ENCODE assay signal across 8 cellular contexts in genomic region chrX:78103001-78103634, GRCh38. TPM values are rescaled to one million over a fixed set of nuclear protein-coding genes. Genes with fewer than 3 reads are reported as not detected.
DNase-seq lines count a peak whose midpoint lies in the region; ATAC-seq, FAIRE-seq and TF ChIP-seq lines count a peak whose summit lies in the region.

No MANE protein-coding gene starts in this region.

- CTCF ChIA-PET in SK-N-SH (lab: Yijun Ruan, JAX) = interaction anchor here (1.3 kb wide), 1 partner anchor 17 kb away, joined by 4 read pairs; no protein-coding TSS in a partner anchor

- H3K79me2 ChIP-seq in SK-N-SH (ENCODE audit: insufficient read depth) = peaks cover 41% of the 10 kb centered on the region

- no peaks in the 10 kb centered on the region for H3K9me3 Mint-ChIP-seq in activated naive CD8-positive, alpha-beta T cell treated with anti-CD3 and anti-CD28 coated beads, Interleukin-2, amount 10 ng/mL, durations not matched to agents 7 days and 5 days

- H3K9me3 ChIP-seq in SK-N-SH = no peaks in the 10 kb centered on the region
- no peaks in the 10 kb centered on the region for H3K9me3 ChIP-seq in kidney (ENCODE audit: control insufficient read depth in 1 of 2, low read length in 2 of 2)
- no peaks in the 10 kb centered on the region for H3K9me3 ChIP-seq in stomach smooth muscle (ENCODE audit: control insufficient read depth in 2 of 2, low read length in 2 of 2)

- H3K27ac ChIP-seq in SK-N-SH (ENCODE audit: low read depth in 2 of 2, low read length in 1 of 2) (peak overlapping the region; percentile 83 to 91), kidney (ENCODE audit: low read depth in 2 of 2, low read length in 2 of 2) (peak overlapping the region; percentile 88 to 96), stomach smooth muscle (ENCODE audit: low read length) (peak overlapping the region; percentile 93)

- peak overlapping the region; percentile 96 for H3K27ac Mint-ChIP-seq in activated naive CD8-positive, alpha-beta T cell treated with anti-CD3 and anti-CD28 coated beads, Interleukin-2, amount 10 ng/mL, durations not matched to agents 7 days and 5 days

- in situ Hi-C loops in G401 (cut with HindIII; ENCODE audit: low sequenced_read_pairs) = no loop called here

- H2AFZ ChIP-seq in SK-N-SH (ENCODE audit: low read depth) = peak overlapping the region; percentile 78; the same call in 1 of the 2 replicates

- no peaks in the 10 kb centered on the region for H3K27me3 Mint-ChIP-seq in activated naive CD8-positive, alpha-beta T cell treated with anti-CD3 and anti-CD28 coated beads, Interleukin-2, amount 10 ng/mL, durations not matched to agents 7 days and 5 days

- no peak for TF ChIP-seq EP300 in SK-N-SH (IDR thresholded peaks at IDR 0.05; ENCODE audit: borderline replicate concordance in 1 of 2, low read depth in 1 of 2, low read length in 1 of 2)

- H3K4me1 ChIP-seq in SK-N-SH (ENCODE audit: control insufficient read depth in 1 of 2, insufficient read depth in 2 of 2, low read depth in 1 of 2, low read length in 1 of 2) (peaks cover 0 to 9% of the 10 kb centered on the region in 2 experiments; a peak in 1 of 4 replicates), kidney (ENCODE audit: control insufficient read depth in 1 of 2, insufficient read depth in 1 of 2, low read depth in 1 of 2, low read length in 2 of 2) (peaks cover 14 to 18% of the 10 kb centered on the region in 2 donors), stomach smooth muscle (ENCODE audit: control insufficient read depth, insufficient read depth, low read length) (peaks cover 16% of the 10 kb centered on the region)

- H3K4me2 ChIP-seq in SK-N-SH = peak overlapping the region; percentile 54

- TF ChIP-seq CTCF in SK-N-SH (IDR thresholded peaks at IDR 0.05) = no peak
- TF ChIP-seq CTCF in kidney (IDR thresholded peaks at IDR 0.05; ENCODE audit: borderline replicate concordance, extremely low read depth, insufficient read depth) = no peak

- DNase-seq in SK-N-SH (no peak), kidney (no peak), NCI-H1105 treated with DMSO at 0.1 percent for 48 hours (lab: John Stamatoyannopoulos, UW) (no peak), SW 1271 (lab: John Stamatoyannopoulos, UW) (no peak), G401 (ENCODE audit: low spot score) (no peak)
- no peak for DNase-seq in activated naive CD8-positive, alpha-beta T cell treated with anti-CD3 and anti-CD28 coated beads, Interleukin-2, amount 10 ng/mL, durations not matched to agents 7 days and 5 days

- H4K20me1 ChIP-seq in SK-N-SH (ENCODE audit: insufficient read depth) = peaks cover 32% of the 10 kb centered on the region

- no peak for FAIRE-seq in kidney (lab: Jason Lieb, UNC)

- TF ChIP-seq RAD21 in SK-N-SH (IDR thresholded peaks at IDR 0.05; ENCODE audit: low read length) = no peak

- ATAC-seq in SK-N-SH treated with all-trans-retinoic acid at 6 μM for 48 hours = no peak
- ATAC-seq in activated naive CD8-positive, alpha-beta T cell treated with anti-CD3 and anti-CD28 coated beads, Interleukin-2, amount 10 ng/mL, durations not matched to agents 7 days and 5 days (ENCODE audit: low read depth) = no peak

- H3K27me3 ChIP-seq in SK-N-SH (ENCODE audit: insufficient read depth) (no peaks in the 10 kb centered on the region), stomach smooth muscle (ENCODE audit: control insufficient read depth in 1 of 2, insufficient read depth in 2 of 2, low read length in 2 of 2) (peaks cover 0 to 4% of the 10 kb centered on the region in 2 donors)

- intact Hi-C loops in kidney (cut with DNase I) = no loop called here

- H3K9ac ChIP-seq in SK-N-SH = peak overlapping the region; percentile 58
- H3K9ac ChIP-seq in kidney (ENCODE audit: low read length in 2 of 2) = peak overlapping the region; percentile 41 to 60
- peak overlapping the region; percentile 72 to 76 for H3K9ac ChIP-seq in stomach smooth muscle (ENCODE audit: low read length in 2 of 2)

- H3K36me3 Mint-ChIP-seq in activated naive CD8-positive, alpha-beta T cell treated with anti-CD3 and anti-CD28 coated beads, Interleukin-2, amount 10 ng/mL, durations not matched to agents 7 days and 5 days = peaks cover 35% of the 10 kb centered on the region

- H3K4me3 Mint-ChIP-seq in activated naive CD8-positive, alpha-beta T cell treated with anti-CD3 and anti-CD28 coated beads, Interleukin-2, amount 10 ng/mL, durations not matched to agents 7 days and 5 days = peak overlapping the region; percentile 97

- H3K4me1 Mint-ChIP-seq in activated naive CD8-positive, alpha-beta T cell treated with anti-CD3 and anti-CD28 coated beads, Interleukin-2, amount 10 ng/mL, durations not matched to agents 7 days and 5 days = peaks cover 23% of the 10 kb centered on the region

- H3K9me2 ChIP-seq in SK-N-SH = no peaks in the 10 kb centered on the region

- POLR2A ChIA-PET in SK-N-SH (lab: Yijun Ruan, JAX) = no interaction called here
- POLR2A ChIA-PET in activated naive CD8-positive, alpha-beta T cell treated with anti-CD3 and anti-CD28 coated beads, Interleukin-2, amount 10 ng/mL, durations not matched to agents 7 days and 5 days (lab: Charles Lee) = no interaction called here

- WGBS in SK-N-SH (ENCODE audit: low lambda C conversion rate) = 62% methylated on average over 23 of the region's 23 CpGs

- H3F3A ChIP-seq in SK-N-SH (replicated peaks; ENCODE audit: insufficient read depth) = no peaks in the 10 kb centered on the region

- H3K4me3 ChIP-seq in SK-N-SH (ENCODE audit: low read depth in 2 of 2, low read length in 1 of 2) = peak overlapping the region; percentile 40 to 45; a peak in 2 of 4 replicates
- H3K4me3 ChIP-seq in kidney (ENCODE audit: low read length in 2 of 2) = peak overlapping the region; percentile 56 to 98
- H3K4me3 ChIP-seq in stomach smooth muscle (ENCODE audit: low read length in 2 of 2) = peak overlapping the region; percentile 71 to 91

- H3K36me3 ChIP-seq in SK-N-SH (replicated peaks in 1 of 2; ENCODE audit: control insufficient read depth in 1 of 2, insufficient read depth in 2 of 2, low read length in 1 of 2) (peaks cover 5 to 7% of the 10 kb centered on the region in 2 experiments), kidney (ENCODE audit: control insufficient read depth in 1 of 2, insufficient read depth in 2 of 2, low read length in 2 of 2) (peaks cover 0 to 3% of the 10 kb centered on the region in 2 donors), stomach smooth muscle (ENCODE audit: control insufficient read depth in 2 of 2, insufficient read depth in 2 of 2, low read length in 2 of 2) (no peaks in the 10 kb centered on the region)

TF ChIP-seq in SK-N-SH, 30 proteins besides CTCF, POLR2A, EP300 and RAD21 (continues in another document):
- TF ChIP-seq TCF12 (IDR thresholded peaks at IDR 0.05) = no peak
- TF ChIP-seq MEF2A (IDR thresholded peaks at IDR 0.05; ENCODE audit: borderline replicate concordance, low read depth) = no peak
- TF ChIP-seq RFX5 (IDR thresholded peaks at IDR 0.05; ENCODE audit: low read length) = no peak
- no peak for TF ChIP-seq TAF1 (IDR thresholded peaks at IDR 0.05; ENCODE audit: borderline replicate concordance, low read depth, low read length)
- TF ChIP-seq ELF1 (IDR thresholded peaks at IDR 0.05) = no peak
- TF ChIP-seq RXRA (IDR thresholded peaks at IDR 0.05; ENCODE audit: borderline replicate concordance, low read depth) = no peak
- TF ChIP-seq YY1 (IDR thresholded peaks at IDR 0.05; ENCODE audit: low read depth) = no peak
- no peak for TF ChIP-seq USF1 (IDR thresholded peaks at IDR 0.05; ENCODE audit: borderline replicate concordance, low read depth)
- TF ChIP-seq POLR2AphosphoS5 (IDR thresholded peaks at IDR 0.05; ENCODE audit: low read depth, low read length) = no peak

TF ChIP-seq in SK-N-SH treated with all-trans-retinoic acid at 6 μM for 48 hours, 23 proteins besides CTCF, POLR2A, EP300 and RAD21 (continues in another document):
- TF ChIP-seq, protein P1, sequence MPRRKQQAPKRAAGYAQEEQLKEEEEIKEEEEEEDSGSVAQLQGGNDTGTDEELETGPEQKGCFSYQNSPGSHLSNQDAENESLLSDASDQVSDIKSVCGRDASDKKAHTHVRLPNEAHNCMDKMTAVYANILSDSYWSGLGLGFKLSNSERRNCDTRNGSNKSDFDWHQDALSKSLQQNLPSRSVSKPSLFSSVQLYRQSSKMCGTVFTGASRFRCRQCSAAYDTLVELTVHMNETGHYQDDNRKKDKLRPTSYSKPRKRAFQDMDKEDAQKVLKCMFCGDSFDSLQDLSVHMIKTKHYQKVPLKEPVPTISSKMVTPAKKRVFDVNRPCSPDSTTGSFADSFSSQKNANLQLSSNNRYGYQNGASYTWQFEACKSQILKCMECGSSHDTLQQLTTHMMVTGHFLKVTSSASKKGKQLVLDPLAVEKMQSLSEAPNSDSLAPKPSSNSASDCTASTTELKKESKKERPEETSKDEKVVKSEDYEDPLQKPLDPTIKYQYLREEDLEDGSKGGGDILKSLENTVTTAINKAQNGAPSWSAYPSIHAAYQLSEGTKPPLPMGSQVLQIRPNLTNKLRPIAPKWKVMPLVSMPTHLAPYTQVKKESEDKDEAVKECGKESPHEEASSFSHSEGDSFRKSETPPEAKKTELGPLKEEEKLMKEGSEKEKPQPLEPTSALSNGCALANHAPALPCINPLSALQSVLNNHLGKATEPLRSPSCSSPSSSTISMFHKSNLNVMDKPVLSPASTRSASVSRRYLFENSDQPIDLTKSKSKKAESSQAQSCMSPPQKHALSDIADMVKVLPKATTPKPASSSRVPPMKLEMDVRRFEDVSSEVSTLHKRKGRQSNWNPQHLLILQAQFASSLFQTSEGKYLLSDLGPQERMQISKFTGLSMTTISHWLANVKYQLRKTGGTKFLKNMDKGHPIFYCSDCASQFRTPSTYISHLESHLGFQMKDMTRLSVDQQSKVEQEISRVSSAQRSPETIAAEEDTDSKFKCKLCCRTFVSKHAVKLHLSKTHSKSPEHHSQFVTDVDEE (CRISPR knock-in tag; IDR thresholded peaks at IDR 0.05) = no peak
- TF ChIP-seq SNAI2 (CRISPR knock-in tag; IDR thresholded peaks at IDR 0.05) = no peak
- no peak for TF ChIP-seq ZC3H10 (CRISPR knock-in tag; IDR thresholded peaks at IDR 0.05)

RNA-seq across cellular contexts. Expression of gene PGK1, which starts 0.9 kb away (rescaled TPM):
- polyA plus RNA-seq in SK-N-SH (2012; rRNA removed) (260 and 405 TPM in 2 replicates), kidney (ENCODE audit: insufficient read depth, low read depth, low replicate concordance) (471 TPM)
- polyA plus RNA-seq in SK-N-SH (2012; cell fraction: cytosol; rRNA removed) = 346 and 382 TPM in 2 replicates
- polyA plus RNA-seq in SK-N-SH (2012; cell fraction: nucleus; rRNA removed) = 164 and 325 TPM in 2 replicates
- 1,000 to 10,000 TPM; 1,159 to 1,213 TPM for total RNA-seq in activated naive CD8-positive, alpha-beta T cell treated with anti-CD3 and anti-CD28 coated beads, Interleukin-2, amount 10 ng/mL, durations not matched to agents 7 days and 5 days
- 356 TPM for total RNA-seq in kidney
- 171 and 205 TPM in 2 replicates for total RNA-seq in G401 (2014; rRNA removed; shearing (Covaris generic))

RNA-seq across cellular contexts. Expression of gene TAF9B, which starts 36.3 kb away (rescaled TPM):
- polyA plus RNA-seq in SK-N-SH (2012; rRNA removed) (11.6 and 12.5 TPM in 2 replicates), kidney (ENCODE audit: insufficient read depth, low read depth, low replicate concordance) (14.0 TPM)
- 17.2 and 19.6 TPM in 2 replicates for polyA plus RNA-seq in SK-N-SH (2012; cell fraction: cytosol; rRNA removed)
- 6.8 and 7.7 TPM in 2 replicates for polyA plus RNA-seq in SK-N-SH (2012; cell fraction: nucleus; rRNA removed)
- total RNA-seq in activated naive CD8-positive, alpha-beta T cell treated with anti-CD3 and anti-CD28 coated beads, Interleukin-2, amount 10 ng/mL, durations not matched to agents 7 days and 5 days = 10 to 100 TPM; 14.8 to 15.7 TPM
- 23.3 TPM for total RNA-seq in kidney
- total RNA-seq in G401 (2014; rRNA removed; shearing (Covaris generic)) = 26.0 and 43.0 TPM in 2 replicates
